In genomic region chr7:154054664-154055063, GRCh38 we compare ENCODE assay signal across 14 cellular contexts. TPM values are rescaled to one million over a fixed set of nuclear protein-coding genes. Genes with fewer than 3 reads are reported as not detected.
DNase-seq lines count a peak whose midpoint lies in the region; FAIRE-seq and TF ChIP-seq lines count a peak whose summit lies in the region.
"Not testable (repeated sequence)": the region's sequence is repeated elsewhere in the genome, so short reads cannot be mapped to it uniquely, and the experiment has no call there.
"Had no signal": no experiment of that assay in that cellular context is flagged by ENCODE, and none has a peak within 500 bp of the region (broad histone marks: within the 10 kb centered on the region; RNA-seq: fewer than 3 reads in every experiment).

No MANE protein-coding gene starts in this region.

- H3K9me2 ChIP-seq in neural cell (ENCODE audit: insufficient read depth, low read length): not testable (repeated sequence)

- not testable (repeated sequence) for DNase-seq in BE2C; GM19239 (ENCODE audit: insufficient read length, low spot score); H1 (ENCODE audit: low read depth in 1 of 2, low spot score in 2 of 2); frontal cortex (ENCODE audit: low spot score in 2 of 2); progenitor cell of endocrine pancreas (ENCODE audit: low spot score, unreplicated experiment)

- not testable (repeated sequence) for H2AK5ac ChIP-seq in H1 (ENCODE audit: low read depth, low read length)

- not testable (repeated sequence) for H2BK20ac ChIP-seq in H1 (ENCODE audit: low read length)

- not testable (repeated sequence) for H2BK12ac ChIP-seq in H1 (ENCODE audit: low read depth, low read length)

- TF ChIP-seq POLR2A in H1 (IDR thresholded peaks at IDR 0.05; ENCODE audit: control extremely low read depth in 1 of 2, low read depth in 2 of 2, low read length in 2 of 2): not testable (repeated sequence)

- H3K36me3 ChIP-seq in BE2C; H1 (ENCODE audit: control insufficient read depth in 2 of 4, insufficient read depth in 4 of 4, low read length in 3 of 4); neural cell (ENCODE audit: insufficient read depth, low read length): not testable (repeated sequence)

- TF ChIP-seq CTCF in BE2C (IDR thresholded peaks at IDR 0.05; ENCODE audit: low read depth, low read length) (peak; percentile 40), VCaP (conservative IDR thresholded peaks at IDR 0.05) (peak; percentile 43), brain (conservative IDR thresholded peaks at IDR 0.05) (peak in 1 of 2 experiments; percentile 23), neural cell (IDR thresholded peaks at IDR 0.05; ENCODE audit: poor library complexity, severe bottlenecking) (peak; percentile 66), progenitor cell of endocrine pancreas (IDR thresholded peaks at IDR 0.05; ENCODE audit: unreplicated experiment) (peak; percentile 18)
- TF ChIP-seq CTCF in H1 (IDR thresholded peaks at IDR 0.05; ENCODE audit: control extremely low read depth in 1 of 3, insufficient read depth in 1 of 3, low read depth in 1 of 3, low read length in 3 of 3): not testable (repeated sequence)

- H3K9me3 ChIP-seq in BE2C; H1 (ENCODE audit: insufficient read depth in 2 of 2, low read depth in 1 of 2, low read length in 1 of 2); neural cell (ENCODE audit: low read length): not testable (repeated sequence)

- not testable (repeated sequence) for H4K8ac ChIP-seq in H1 (ENCODE audit: extremely low read depth, insufficient read depth, low read length)

- not testable (repeated sequence) for H3K14ac ChIP-seq in H1 (ENCODE audit: insufficient read length)

- H2AFZ ChIP-seq in H1 (ENCODE audit: low read length); neural cell (ENCODE audit: low read depth, low read length): not testable (repeated sequence)

- not testable (repeated sequence) for H2BK120ac ChIP-seq in H1 (replicated peaks; ENCODE audit: low read depth, low read length)

- FAIRE-seq in GM19239 (lab: Jason Lieb, UNC) (peak; percentile 87), H1 (lab: Jason Lieb, UNC) (peak; percentile 71), frontal cortex (lab: Jason Lieb, UNC) (peak; percentile 85)

- H4K91ac ChIP-seq in H1 (replicated peaks; ENCODE audit: insufficient read length, low read length): not testable (repeated sequence)

- H3K4me2 ChIP-seq in H1 (ENCODE audit: insufficient read depth in 1 of 2, low read depth in 2 of 2, low read length in 2 of 2); neural cell (ENCODE audit: low read length): not testable (repeated sequence)

- H3K4me1 ChIP-seq in BE2C; H1 (replicated peaks in 1 of 4; ENCODE audit: control insufficient read depth in 3 of 4, insufficient read depth in 4 of 4, low read length in 3 of 4): not testable (repeated sequence)

- not testable (repeated sequence) for H3F3A ChIP-seq in neural cell (ENCODE audit: insufficient read depth, low read length, poor library complexity, severe bottlenecking)

- peak overlapping the region in 3 of 5 experiments; percentile 64 to 84 (median 75) for H3K4me3 Mint-ChIP-seq in brain
- not testable (repeated sequence) for H3K4me3 Mint-ChIP-seq in progenitor cell of endocrine pancreas (ENCODE audit: low read depth)

- H2BK5ac ChIP-seq in H1 (ENCODE audit: low read depth, low read length): not testable (repeated sequence)

- WGBS in H1 (ENCODE audit: extremely low coverage in 1 of 2, insufficient coverage in 1 of 2, insufficient read length in 1 of 2, insufficient replicate concordance in 2 of 2, low coverage in 1 of 2, low lambda C conversion rate in 2 of 2, missing lambda C conversion rate in 1 of 2), 2 experiments: 6% methylated on average over 1 of the region's 2 CpGs; no CpG with 5 or more reads in 1 of the 2 experiments

- not testable (repeated sequence) for H3K9ac ChIP-seq in H1 (replicated peaks in 1 of 4; ENCODE audit: extremely low read depth in 1 of 4, low read depth in 3 of 4, low read length in 3 of 4); neural cell (ENCODE audit: low read length)

- H3K27ac ChIP-seq in VCaP; H1 (ENCODE audit: low read depth, low read length); neural cell (ENCODE audit: low read length): not testable (repeated sequence)

- CTCF ChIA-PET in H1 (lab: Charles Lee; ENCODE audit: partially characterized antibody): interaction anchor here (0.6 kb wide), 1 partner anchor 639 kb away, joined by 3 read pairs; no protein-coding TSS in a partner anchor

- peaks cover 11% of the 10 kb centered on the region for H3K4me1 Mint-ChIP-seq in brain
- not testable (repeated sequence) for H3K4me1 Mint-ChIP-seq in progenitor cell of endocrine pancreas (ENCODE audit: low read depth)

- not testable (repeated sequence) for H4K20me1 ChIP-seq in H1 (replicated peaks in 1 of 2; ENCODE audit: control insufficient read depth in 1 of 2, insufficient read depth in 2 of 2, low read length in 2 of 2); neural cell (ENCODE audit: insufficient read depth)

- TF ChIP-seq RAD21 in H1 (IDR thresholded peaks at IDR 0.05 in 1 of 2, conservative IDR thresholded peaks at IDR 0.05 in 1 of 2; ENCODE audit: low read depth in 2 of 2, low read length in 2 of 2) (peak; percentile 22 to 25; a peak in 3 of 4 replicates), neural cell (conservative IDR thresholded peaks at IDR 0.05) (peak; percentile 73)

- H3K79me1 ChIP-seq in H1 (ENCODE audit: low read depth, low read length): not testable (repeated sequence)

- POLR2A ChIA-PET in H1 (lab: Charles Lee; ENCODE audit: partially characterized antibody): not testable (repeated sequence)

- H3K27me3 Mint-ChIP-seq in brain: peaks cover 26% of the 10 kb centered on the region
- H3K27me3 Mint-ChIP-seq in progenitor cell of endocrine pancreas: peaks cover 31% of the 10 kb centered on the region

- TF ChIP-seq EP300 in H1 (IDR thresholded peaks at IDR 0.05; ENCODE audit: borderline replicate concordance in 1 of 2, low read depth in 2 of 2, low read length in 2 of 2); neural cell (conservative IDR thresholded peaks at IDR 0.05; ENCODE audit: poor library complexity, severe bottlenecking): not testable (repeated sequence)

- H3K27ac Mint-ChIP-seq in brain, progenitor cell of endocrine pancreas: not testable (repeated sequence)

- not testable (repeated sequence) for H3K36me3 Mint-ChIP-seq in brain; progenitor cell of endocrine pancreas (ENCODE audit: insufficient read depth)

- H3K79me2 ChIP-seq in H1 (ENCODE audit: control insufficient read depth in 1 of 2, insufficient read depth in 2 of 2, low read length in 2 of 2); neural cell (replicated peaks; ENCODE audit: insufficient read depth, low read length): not testable (repeated sequence)

- H4K5ac ChIP-seq in H1 (ENCODE audit: insufficient read length, low read depth, low read length): not testable (repeated sequence)

- H2BK15ac ChIP-seq in H1 (ENCODE audit: low read length): not testable (repeated sequence)

- not testable (repeated sequence) for H3K4ac ChIP-seq in H1 (replicated peaks; ENCODE audit: insufficient read length, low read depth, low read length)

- not testable (repeated sequence) for H3K23me2 ChIP-seq in H1 (ENCODE audit: low read depth, low read length)

- not testable (repeated sequence) for H3K23ac ChIP-seq in H1 (ENCODE audit: insufficient read length)

- peaks cover 0 to 10% (median 4%) of the 10 kb centered on the region in 5 experiments for H3K9me3 Mint-ChIP-seq in brain
- not testable (repeated sequence) for H3K9me3 Mint-ChIP-seq in progenitor cell of endocrine pancreas (ENCODE audit: low read depth)

- H3K27me3 ChIP-seq in BE2C; H1 (replicated peaks in 1 of 4; ENCODE audit: control insufficient read depth in 3 of 4, extremely low read depth in 1 of 4, insufficient read depth in 3 of 4, low read length in 3 of 4); neural cell (ENCODE audit: insufficient read depth, low read depth, low read length): not testable (repeated sequence)

- not testable (repeated sequence) for H3K4me3 ChIP-seq in BE2C (ENCODE audit: low read depth, low read length); H1 (ENCODE audit: extremely low read depth in 1 of 4, insufficient read depth in 2 of 4, low read depth in 3 of 4, low read length in 4 of 4); neural cell (ENCODE audit: low read length)

- not testable (repeated sequence) for H3K56ac ChIP-seq in H1 (replicated peaks; ENCODE audit: insufficient read length, low read depth, low read length)

- H3K18ac ChIP-seq in H1 (ENCODE audit: extremely low read depth, low read length): not testable (repeated sequence)

TF ChIP-seq in neural cell, 6 proteins besides CTCF, POLR2A, EP300 and RAD21:
- TF ChIP-seq SMC3 (conservative IDR thresholded peaks at IDR 0.05; ENCODE audit: poor library complexity): peak; percentile 68
TF ChIP-seq in neural cell: peak in this region for 1; not testable (repeated sequence) for 5.

RNA-seq across cellular contexts. Expression of gene DPP6, which starts 2.5 kb away (rescaled TPM):
- polyA plus RNA-seq in BE2C (2012; ENCODE audit: insufficient read depth, insufficient read length, low read depth): 9.2 TPM
- polyA plus RNA-seq in brain (ENCODE audit: insufficient read depth, low read depth, low replicate concordance): 16.7 TPM
- 6.8 and 8.5 TPM in 2 replicates for total RNA-seq in H1 (2021; fragmentation: NEBNext Ultra II Directional; extraction: Animal tissue kit (Norgen Biotek cat#: 25700))
- polyA plus RNA-seq in H1 (2011; rRNA removed): 4.3 and 4.7 TPM in 2 replicates
- 5.1 TPM for polyA plus RNA-seq in H1 (2011; cell fraction: cytosol; rRNA removed)
- polyA plus RNA-seq in H1 (2011; cell fraction: nucleus; rRNA removed): 8.8 TPM
- 3.6 to 5.6 TPM (median 4.4 TPM) in 4 replicates for polyA plus RNA-seq in H1 (2012, experiment 1 of 2)
- 1.00 TPM for polyA plus RNA-seq in H1 (2012, experiment 2 of 2)
- polyA plus RNA-seq in H1 (2013, experiment 1 of 2): 8.1 TPM
- polyA plus RNA-seq in H1 (2013, experiment 2 of 2): 7.0 TPM
- polyA minus RNA-seq in H1 (2011; rRNA and poly(A)+ RNA removed): 9.9 and 13.5 TPM in 2 replicates
- polyA minus RNA-seq in H1 (2011; cell fraction: cytosol; rRNA and poly(A)+ RNA removed): 3.5 TPM
- 12.8 TPM for polyA minus RNA-seq in H1 (2011; cell fraction: nucleus; rRNA and poly(A)+ RNA removed)
- 56.3 TPM for total RNA-seq in frontal cortex
- polyA plus RNA-seq in neural cell: 20.4 and 21.8 TPM in 2 replicates
- polyA minus RNA-seq in neural cell: 49.2 and 53.1 TPM in 2 replicates
- total RNA-seq in progenitor cell of endocrine pancreas: 13.1 and 13.4 TPM in 2 replicates
- total RNA-seq: A673; Caco-2; CD4-positive, CD25-positive, alpha-beta regulatory T cell; CD8-positive, alpha-beta T cell; GM23248; HFFc6 had no signal
- polyA plus RNA-seq: CD4-positive, CD25-positive, alpha-beta regulatory T cell; GM23248 had no signal
